In genomic region chr1:1050577-1051052, GRCh38 we compare ENCODE assay signal across 27 cellular contexts. TPM values are rescaled to one million over a fixed set of nuclear protein-coding genes. Genes with fewer than 3 reads are reported as not detected.
DNase-seq lines count a peak whose midpoint lies in the region; ATAC-seq and TF ChIP-seq lines count a peak whose summit lies in the region.
"Had no signal": no experiment of that assay in that cellular context is flagged by ENCODE, and none has a peak within 500 bp of the region (broad histone marks: within the 10 kb centered on the region; RNA-seq: fewer than 3 reads in every experiment).

No MANE protein-coding gene starts in this region.

- peaks cover 2% of the 10 kb centered on the region for H3K27me3 Mint-ChIP-seq in memory B cell
- H3K27me3 Mint-ChIP-seq: activated CD8-positive, alpha-beta T cell treated with anti-CD3 and anti-CD28 coated beads for 36 hours; activated naive CD4-positive, alpha-beta T cell treated with anti-CD3 and anti-CD28 coated beads, Interleukin-2, amount 10 ng/mL, durations not matched to agents 7 days and 5 days; central memory CD8-positive, alpha-beta T cell; progenitor cell of endocrine pancreas had no signal

- peaks cover 3% of the 10 kb centered on the region for H3K4me1 Mint-ChIP-seq in memory B cell
- H3K4me1 Mint-ChIP-seq: activated naive CD4-positive, alpha-beta T cell treated with anti-CD3 and anti-CD28 coated beads, Interleukin-2, amount 10 ng/mL, durations not matched to agents 7 days and 5 days; central memory CD8-positive, alpha-beta T cell had no signal

- no peak overlapping the region for H3K9ac ChIP-seq in OCI-LY3 (ENCODE audit: low read length)

- DNase-seq in BE2C (peak; percentile 77), GM10248 (ENCODE audit: extremely low spot score) (peak; percentile 71), memory B cell (ENCODE audit: low spot score in 2 of 2) (no peak)
- DNase-seq in stimulated activated CD4-positive, alpha-beta T cell treated with anti-CD3 and anti-CD28 coated beads, Interleukin-15, amount 100 ng/mL, for 24 hours, result no peak
- DNase-seq: activated CD8-positive, alpha-beta T cell treated with anti-CD3 and anti-CD28 coated beads for 36 hours; activated naive CD4-positive, alpha-beta T cell treated with anti-CD3 and anti-CD28 coated beads, Interleukin-2, amount 10 ng/mL, durations not matched to agents 7 days and 5 days; activated T-cell treated with anti-CD3 and anti-CD28 coated beads, Interleukin-2, amount 50 U/mL, for 4 hours; aorta; Caco-2; EL; gastrocnemius medialis; IMR-90; midbrain; NCI-H187; SHP77; stimulated activated CD8-positive, alpha-beta memory T cell treated with anti-CD3 and anti-CD28 coated beads, Interleukin-4, amount 100 ng/mL, for 48 hours; T-helper 1 cell had no signal

- H4K20me1 ChIP-seq in OCI-LY3 (ENCODE audit: insufficient read depth, low read length), result no peaks in the 10 kb centered on the region

- POLR2A ChIA-PET in GM10248 (lab: Yijun Ruan, JAX), result no interaction called here

- H3K9me3 Mint-ChIP-seq in memory B cell, result no peaks in the 10 kb centered on the region
- H3K9me3 Mint-ChIP-seq: activated CD8-positive, alpha-beta T cell treated with anti-CD3 and anti-CD28 coated beads for 36 hours; activated T-cell treated with anti-CD3 and anti-CD28 coated beads, Interleukin-2, amount 50 U/mL, for 4 hours; central memory CD8-positive, alpha-beta T cell had no signal

- TF ChIP-seq CTCF in BE2C (IDR thresholded peaks at IDR 0.05; ENCODE audit: low read depth, low read length), result no peak
- TF ChIP-seq CTCF in GM10248 (IDR thresholded peaks at IDR 0.05; ENCODE audit: control extremely low read depth, extremely low read depth, low read depth, missing control alignments), result no peak
- no peak; the same call in 1 of the 2 replicates for TF ChIP-seq CTCF in OCI-LY3 (IDR thresholded peaks at IDR 0.05; ENCODE audit: low read depth, low read length)

- peak overlapping the region; percentile 66 for H3K4me3 Mint-ChIP-seq in memory B cell
- H3K4me3 Mint-ChIP-seq: activated CD8-positive, alpha-beta T cell treated with anti-CD3 and anti-CD28 coated beads for 36 hours; activated naive CD4-positive, alpha-beta T cell treated with anti-CD3 and anti-CD28 coated beads, Interleukin-2, amount 10 ng/mL, durations not matched to agents 7 days and 5 days; activated T-cell treated with anti-CD3 and anti-CD28 coated beads, Interleukin-2, amount 50 U/mL, for 4 hours; central memory CD8-positive, alpha-beta T cell had no signal

- CTCF ChIA-PET in GM10248 (lab: Yijun Ruan, JAX), result interaction anchor here (1.2 to 1.4 kb wide), 2 partner anchors 10 to 13 kb away, joined by 3 to 6 read pairs; no protein-coding TSS in a partner anchor

- peak; percentile 96 for ATAC-seq in memory B cell (ENCODE audit: low read depth)
- ATAC-seq in GM21515 (IDR thresholded peaks at IDR 0.05; ENCODE audit: unreplicated experiment), result no peak
- no peak for ATAC-seq in HG03135 (IDR thresholded peaks at IDR 0.05; ENCODE audit: unreplicated experiment)
- ATAC-seq: activated CD8-positive, alpha-beta T cell treated with anti-CD3 and anti-CD28 coated beads for 36 hours; activated T-cell treated with anti-CD3 and anti-CD28 coated beads, Interleukin-2, amount 50 U/mL, for 4 hours; esophagus mucosa; gastrocnemius medialis had no signal

- H3K79me2 ChIP-seq in OCI-LY3 (ENCODE audit: low read length), result no peaks in the 10 kb centered on the region

- H3K4me1 ChIP-seq in BE2C, result peaks cover 6% of the 10 kb centered on the region
- peaks cover 6% of the 10 kb centered on the region for H3K4me1 ChIP-seq in OCI-LY3 (ENCODE audit: low read length)
- H3K4me1 ChIP-seq: Caco-2, gastrocnemius medialis had no signal

- H3K4me3 ChIP-seq in BE2C (ENCODE audit: low read depth, low read length), result no peak overlapping the region
- peak overlapping the region; percentile 76 for H3K4me3 ChIP-seq in OCI-LY3 (ENCODE audit: low read length)
- H3K4me3 ChIP-seq: gastrocnemius medialis, suprapubic skin had no signal

- H3K27ac ChIP-seq in OCI-LY3 (ENCODE audit: low read length), result no peak overlapping the region; the same call in 1 of the 2 replicates
- H3K27ac ChIP-seq: gastrocnemius medialis, HL-60, suprapubic skin, VCaP had no signal

- H3K9me3 ChIP-seq in BE2C, result no peaks in the 10 kb centered on the region
- no peaks in the 10 kb centered on the region for H3K9me3 ChIP-seq in OCI-LY3 (ENCODE audit: insufficient read depth, low read length)
- H3K9me3 ChIP-seq: Caco-2, gastrocnemius medialis, suprapubic skin had no signal

- H3K27me3 ChIP-seq in BE2C, result no peaks in the 10 kb centered on the region
- H3K27me3 ChIP-seq in OCI-LY3 (ENCODE audit: low read depth, low read length), result no peaks in the 10 kb centered on the region
- H3K27me3 ChIP-seq: gastrocnemius medialis, suprapubic skin had no signal

- H2AFZ ChIP-seq in OCI-LY3 (ENCODE audit: low read depth, low read length), result no peak overlapping the region

- H3K36me3 ChIP-seq in BE2C, result no peaks in the 10 kb centered on the region
- H3K36me3 ChIP-seq in OCI-LY3 (replicated peaks; ENCODE audit: low read depth, low read length), result no peaks in the 10 kb centered on the region
- H3K36me3 ChIP-seq: gastrocnemius medialis had no signal

- H3K27ac Mint-ChIP-seq in memory B cell, result no peak overlapping the region
- H3K27ac Mint-ChIP-seq: activated CD8-positive, alpha-beta T cell treated with anti-CD3 and anti-CD28 coated beads for 36 hours; activated naive CD4-positive, alpha-beta T cell treated with anti-CD3 and anti-CD28 coated beads, Interleukin-2, amount 10 ng/mL, durations not matched to agents 7 days and 5 days; progenitor cell of endocrine pancreas had no signal

- H3K36me3 Mint-ChIP-seq in memory B cell, result no peaks in the 10 kb centered on the region
- H3K36me3 Mint-ChIP-seq: activated naive CD4-positive, alpha-beta T cell treated with anti-CD3 and anti-CD28 coated beads, Interleukin-2, amount 10 ng/mL, durations not matched to agents 7 days and 5 days had no signal

- H3K4me2 ChIP-seq in OCI-LY3 (ENCODE audit: low read length), result peak overlapping the region; percentile 91

RNA-seq across cellular contexts. Expression of gene RNF223, which starts 23.5 kb away (rescaled TPM):
- polyA plus RNA-seq in BE2C (2012; ENCODE audit: insufficient read depth, insufficient read length, low read depth), result not detected
- polyA plus RNA-seq: aorta, IMR-90, neural cell had no signal

RNA-seq across cellular contexts. Expression of gene AGRN, which starts 30.7 kb away (rescaled TPM):
- 58.7 TPM for polyA plus RNA-seq in BE2C (2012; ENCODE audit: insufficient read depth, insufficient read length, low read depth)

RNA-seq across cellular contexts. Expression of gene ISG15, which starts 37.3 kb away (rescaled TPM):
- polyA plus RNA-seq in BE2C (2012; ENCODE audit: insufficient read depth, insufficient read length, low read depth), result 33.8 TPM

RNA-seq across cellular contexts. Expression of gene HES4, which starts 50.7 kb away (rescaled TPM):
- 0.99 TPM for polyA plus RNA-seq in BE2C (2012; ENCODE audit: insufficient read depth, insufficient read length, low read depth)

Comparison
In these comparisons a context has a peak if more than half of its experiments do, and no peak if none do; other contexts are left out.
1. DNase-seq: peak in BE2C (single experiment) and GM10248 (single experiment); none in memory B cell (0 of 2) and stimulated activated CD4-positive, alpha-beta T cell treated with anti-CD3 and anti-CD28 coated beads, Interleukin-15, amount 100 ng/mL, for 24 hours (single experiment).